ENCODE assay signal across 9 cellular contexts in genomic region chr1:225817611-225818061, GRCh38. TPM values are rescaled to one million over a fixed set of nuclear protein-coding genes. Genes with fewer than 3 reads are reported as not detected.
DNase-seq lines count a peak whose midpoint lies in the region; ATAC-seq and TF ChIP-seq lines count a peak whose summit lies in the region.
"Had no signal": no experiment of that assay in that cellular context is flagged by ENCODE, and none has a peak within 500 bp of the region (broad histone marks: within the 10 kb centered on the region; RNA-seq: fewer than 3 reads in every experiment).

No MANE protein-coding gene starts in this region.

- peak; percentile 29 for DNase-seq in A673 (ENCODE audit: low spot score)
- DNase-seq in ascending aorta (ENCODE audit: low spot score in 2 of 2): peak; percentile 84 to 96
- DNase-seq in right cardiac atrium: peak; percentile 83 to 89 (median 85)
- peak; percentile 80 for DNase-seq in retinal pigment epithelial cell (ENCODE audit: low read depth)
- DNase-seq in NCI-H1694 treated with DMSO at 0.1 percent for 48 hours (lab: John Stamatoyannopoulos, UW): no peak
- DNase-seq in NCI-H187 treated with DMSO at 0.1 percent for 48 hours (lab: John Stamatoyannopoulos, UW): no peak

- POLR2A ChIA-PET in A673 (lab: Charles Lee; ENCODE audit: low non-redundant PET): no interaction called here

- H3K4me1 ChIP-seq in A673 (ENCODE audit: insufficient read depth, low read length, poor library complexity, severe bottlenecking) (peaks cover 23% of the 10 kb centered on the region), HUES48 (ENCODE audit: control insufficient read depth, insufficient read depth, low read length) (peaks cover 34% of the 10 kb centered on the region), ascending aorta (peaks cover 38 to 62% of the 10 kb centered on the region in 2 donors), right cardiac atrium (ENCODE audit: control insufficient read depth, insufficient read depth, low read length) (peaks cover 34% of the 10 kb centered on the region)

- H3K27me3 ChIP-seq in A673 (replicated peaks; ENCODE audit: insufficient read depth, low read depth, low read length, poor library complexity) (no peaks in the 10 kb centered on the region), HUES48 (ENCODE audit: control insufficient read depth, insufficient read depth, low read length) (no peaks in the 10 kb centered on the region), ascending aorta (no peaks in the 10 kb centered on the region), right cardiac atrium (ENCODE audit: control insufficient read depth, insufficient read depth) (no peaks in the 10 kb centered on the region)
- H3K27me3 ChIP-seq: cardiac muscle cell had no signal

- H3K36me3 ChIP-seq in A673 (ENCODE audit: insufficient read depth, low read length, poor library complexity, severe bottlenecking): no peaks in the 10 kb centered on the region
- H3K36me3 ChIP-seq in HUES48 (ENCODE audit: control insufficient read depth, insufficient read depth, low read length): peaks cover 3% of the 10 kb centered on the region; the same call in 1 of the 2 replicates
- H3K36me3 ChIP-seq in ascending aorta: no peaks in the 10 kb centered on the region
- H3K36me3 ChIP-seq: cardiac muscle cell had no signal

- no TSS peak for BruUV-seq in A673 (replicated peaks; lab: Mats Ljungman, UMichigan)

- WGBS in right cardiac atrium: 36% methylated on average over 8 of the region's 8 CpGs

- H3K27ac ChIP-seq in A673 (ENCODE audit: low read depth, low read length, poor library complexity, severe bottlenecking): peak overlapping the region; percentile 4
- peak overlapping the region; percentile 36 for H3K27ac ChIP-seq in HUES48 (ENCODE audit: low read depth, low read length)
- H3K27ac ChIP-seq in ascending aorta: peak overlapping the region; percentile 89 to 90
- H3K27ac ChIP-seq in right cardiac atrium (ENCODE audit: low read length): peak overlapping the region; percentile 99
- H3K27ac ChIP-seq: cardiac muscle cell had no signal

- CTCF ChIA-PET in A673 (lab: Charles Lee): interaction anchor here (0.7 kb wide), 1 partner anchor 196 kb away, joined by 3 read pairs; no protein-coding TSS in a partner anchor

- intact Hi-C loops in A673 (cut with micrococcal nuclease; ENCODE audit: unreplicated experiment): no loop called here
- intact Hi-C loops in ascending aorta (cut with DNase I): loop anchor here (2.0 to 5.0 kb wide), 3 partner anchors 17 to 120 kb away; partner anchors contain the start of gene TMEM63A
- intact Hi-C loops in right cardiac atrium (cut with DNase I): no loop called here

- TF ChIP-seq CTCF in A673 (conservative IDR thresholded peaks at IDR 0.05; ENCODE audit: low read depth, low read length): no peak
- TF ChIP-seq CTCF in ascending aorta (IDR thresholded peaks at IDR 0.05): no peak
- TF ChIP-seq CTCF in retinal pigment epithelial cell (conservative IDR thresholded peaks at IDR 0.05; ENCODE audit: low read depth, low read length): no peak

- no peak overlapping the region for H3K4me3 ChIP-seq in A673 (ENCODE audit: low read depth, low read length, poor library complexity, severe bottlenecking)
- H3K4me3 ChIP-seq in HUES48 (ENCODE audit: low read depth, low read length): no peak overlapping the region
- H3K4me3 ChIP-seq in ascending aorta: peak overlapping the region in 1 of 2 donors; percentile 37
- H3K4me3 ChIP-seq in right cardiac atrium (ENCODE audit: low read length): no peak overlapping the region
- H3K4me3 ChIP-seq in retinal pigment epithelial cell (ENCODE audit: low read length): no peak overlapping the region
- H3K4me3 ChIP-seq: cardiac muscle cell had no signal

- peak; percentile 73 to 79 for ATAC-seq in right cardiac atrium
- ATAC-seq in HG02840 (IDR thresholded peaks at IDR 0.05; ENCODE audit: low FRiP score, unreplicated experiment): no peak

- peak overlapping the region; percentile 21 for H3K9ac ChIP-seq in HUES48 (ENCODE audit: low read depth, low read length)

- H3K9me3 ChIP-seq in A673 (ENCODE audit: low read depth, low read length, poor library complexity, severe bottlenecking): no peaks in the 10 kb centered on the region
- H3K9me3 ChIP-seq in HUES48 (ENCODE audit: control insufficient read depth, insufficient read depth, low read length): no peaks in the 10 kb centered on the region
- H3K9me3 ChIP-seq in ascending aorta: no peaks in the 10 kb centered on the region
- H3K9me3 ChIP-seq in right cardiac atrium (ENCODE audit: control insufficient read depth, low read length): no peaks in the 10 kb centered on the region

RNA-seq across cellular contexts. Expression of gene EPHX1, which starts 7.7 kb away (rescaled TPM):
- 22.4 and 22.8 TPM in 2 replicates for total RNA-seq in A673 (2021)
- total RNA-seq in ascending aorta: 127 TPM
- total RNA-seq in right cardiac atrium: 10 to 100 TPM; 47.3 to 65.0 (median 56.8) TPM
- 54.0 TPM for polyA plus RNA-seq in right cardiac atrium

RNA-seq across cellular contexts. Expression of gene SRP9, which starts 40.0 kb away (rescaled TPM):
- total RNA-seq in A673 (2021) (486 and 491 TPM in 2 replicates), ascending aorta (49.4 TPM), right cardiac atrium (100 to 1,000 TPM; 193 to 245 (median 219) TPM)
- polyA plus RNA-seq in right cardiac atrium: 259 TPM

Comparison
In these comparisons a context has a peak if more than half of its experiments do, and no peak if none do; other contexts are left out.
1. DNase-seq: peak in A673 (single experiment), ascending aorta (2 of 2), right cardiac atrium (3 of 3) and retinal pigment epithelial cell (single experiment); none in NCI-H1694 treated with DMSO at 0.1 percent for 48 hours (single experiment) and NCI-H187 treated with DMSO at 0.1 percent for 48 hours (single experiment).
2. H3K27ac ChIP-seq: peak in every context shown above with its lines; median percentile 99 in right cardiac atrium; 90 in ascending aorta; 36 in HUES48; 4 in A673.